In the genomic region with DNA sequence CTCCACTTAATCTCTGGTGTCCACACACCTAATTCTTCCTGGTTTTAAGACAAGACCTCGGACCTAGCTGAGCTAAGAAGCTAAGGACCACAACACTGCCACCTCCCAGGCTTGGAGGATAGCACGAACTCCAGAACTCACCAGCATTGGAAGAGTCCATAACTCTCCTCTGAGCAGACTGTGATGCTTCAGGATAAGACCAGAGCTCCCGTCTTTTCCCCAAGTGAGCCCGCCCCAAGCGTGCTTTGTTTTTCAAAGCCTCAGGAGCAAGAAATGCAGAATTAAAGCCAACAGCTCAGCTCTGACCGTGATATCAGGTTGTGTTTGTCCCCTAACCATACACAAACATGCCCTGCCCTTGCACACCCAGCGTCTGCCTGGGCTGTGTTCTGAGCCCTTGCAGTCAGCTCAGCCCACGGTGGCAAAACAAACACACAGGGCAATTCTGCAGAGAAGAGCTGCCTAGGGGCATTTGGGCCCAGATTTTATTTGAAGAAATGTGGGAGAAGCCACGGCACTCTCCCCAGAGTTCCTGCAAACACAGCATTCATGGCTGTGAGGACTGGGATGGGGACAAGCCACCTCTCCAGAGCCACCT, we compare ENCODE assay signal across 32 cellular contexts.
DNase-seq lines count a peak whose midpoint lies in the region; ATAC-seq and TF ChIP-seq lines count a peak whose summit lies in the region.
"Had no signal": no experiment of that assay in that cellular context is flagged by ENCODE, and none has a peak within 500 bp of the region (broad histone marks: within the 10 kb centered on the region; RNA-seq: fewer than 3 reads in every experiment).

No MANE protein-coding gene starts in this region.

- peaks cover 3% of the 10 kb centered on the region for H3K27me3 Mint-ChIP-seq in osteocyte (ENCODE audit: unreplicated experiment)
- peaks cover 21% of the 10 kb centered on the region for H3K27me3 Mint-ChIP-seq in stimulated activated memory B cell treated with anti-CD40 and anti-IgM and Interleukin-4, amounts not matched to agents 10 μg/mL and 1 μg/mL and 100 μg/mL, for 72 hours

- H3K4me1 ChIP-seq in upper lobe of right lung, result no peaks in the 10 kb centered on the region
- H3K4me1 ChIP-seq: Caco-2, SJSA1 had no signal

- H3K27me3 ChIP-seq in upper lobe of right lung, result no peaks in the 10 kb centered on the region
- H3K27me3 ChIP-seq: MG63, SJSA1 had no signal

- H3K27ac ChIP-seq in upper lobe of right lung, result no peak overlapping the region
- H3K27ac ChIP-seq: 22Rv1, C4-2B, PC-9, SJSA1 had no signal

- in situ Hi-C loops in GM13976 (cut with MboI; ENCODE audit: low sequenced_read_pairs, unreplicated experiment), result no loop called here

- H3K4me1 Mint-ChIP-seq in osteocyte (ENCODE audit: unreplicated experiment), result no peaks in the 10 kb centered on the region
- H3K4me1 Mint-ChIP-seq in stimulated activated memory B cell treated with anti-CD40 and anti-IgM and Interleukin-4, amounts not matched to agents 10 μg/mL and 1 μg/mL and 100 μg/mL, for 72 hours, result no peaks in the 10 kb centered on the region
- H3K4me1 Mint-ChIP-seq: B cell had no signal

- no peaks in the 10 kb centered on the region for H3K36me3 ChIP-seq in upper lobe of right lung
- H3K36me3 ChIP-seq: MG63, SJSA1 had no signal

- no peak overlapping the region for H3K27ac Mint-ChIP-seq in osteocyte (ENCODE audit: unreplicated experiment)
- no peak overlapping the region for H3K27ac Mint-ChIP-seq in stimulated activated memory B cell treated with anti-CD40 and anti-IgM and Interleukin-4, amounts not matched to agents 10 μg/mL and 1 μg/mL and 100 μg/mL, for 72 hours
- H3K27ac Mint-ChIP-seq: B cell; CD8-positive, alpha-beta T cell; GM23338; H9; HFFc6 had no signal

- TF ChIP-seq CTCF in osteocyte (IDR thresholded peaks at IDR 0.05) (no peak), upper lobe of right lung (IDR thresholded peaks at IDR 0.05) (no peak), GM13976 (IDR thresholded peaks at IDR 0.05; ENCODE audit: borderline replicate concordance, control extremely low read depth, extremely low read depth, insufficient read depth, missing control alignments) (no peak)

- H3K36me3 Mint-ChIP-seq in osteocyte (ENCODE audit: unreplicated experiment), result no peaks in the 10 kb centered on the region
- no peaks in the 10 kb centered on the region for H3K36me3 Mint-ChIP-seq in stimulated activated memory B cell treated with anti-CD40 and anti-IgM and Interleukin-4, amounts not matched to agents 10 μg/mL and 1 μg/mL and 100 μg/mL, for 72 hours
- H3K36me3 Mint-ChIP-seq: CD8-positive, alpha-beta T cell had no signal

- H3K9me3 ChIP-seq in upper lobe of right lung, result no peaks in the 10 kb centered on the region
- H3K9me3 ChIP-seq: MG63 had no signal

- DNase-seq in NCI-H146 (lab: John Stamatoyannopoulos, UW) (peak; percentile 38), NCI-H146 treated with DMSO at 0.1 percent for 48 hours (lab: John Stamatoyannopoulos, UW; ENCODE audit: unreplicated experiment) (no peak), left colon (peak in 1 of 2 donors; percentile 38), osteocyte (ENCODE audit: extremely low spot score, unreplicated experiment) (peak; percentile 30), upper lobe of right lung (no peak), GM13976 (ENCODE audit: low spot score) (no peak), NCI-H748 (lab: John Stamatoyannopoulos, UW; ENCODE audit: unreplicated experiment) (no peak)
- DNase-seq: Caco-2; CD8-positive, alpha-beta T cell; H9; HFFc6; IMR-90; KG1; MG63; NCI-H1417; NCI-H187; NCI-H2081 treated with DMSO at 0.1 percent for 48 hours; NCI-H2171 treated with DMSO at 0.1 percent for 48 hours; NCI-H345; NCI-H510A treated with DMSO at 0.1 percent for 48 hours; NCI-H82; NK-92 treated with Interleukin-12 subunit alpha and Interleukin-12 subunit beta, amount 100 ng/mL, for 24 hours; PC-9; Right ventricle myocardium superior; RPMI8226 had no signal

- no peak overlapping the region for H3K4me3 Mint-ChIP-seq in osteocyte (ENCODE audit: unreplicated experiment)
- H3K4me3 Mint-ChIP-seq in stimulated activated memory B cell treated with anti-CD40 and anti-IgM and Interleukin-4, amounts not matched to agents 10 μg/mL and 1 μg/mL and 100 μg/mL, for 72 hours, result no peak overlapping the region
- H3K4me3 Mint-ChIP-seq: B cell; CD8-positive, alpha-beta T cell; GM23338; HFFc6 had no signal

- peaks cover 7% of the 10 kb centered on the region for H3K9me3 Mint-ChIP-seq in osteocyte (ENCODE audit: unreplicated experiment)
- no peaks in the 10 kb centered on the region for H3K9me3 Mint-ChIP-seq in stimulated activated memory B cell treated with anti-CD40 and anti-IgM and Interleukin-4, amounts not matched to agents 10 μg/mL and 1 μg/mL and 100 μg/mL, for 72 hours

- peak; percentile 91 for ATAC-seq in left colon
- peak; percentile 43 for ATAC-seq in upper lobe of right lung
- no peak for ATAC-seq in stimulated activated memory B cell treated with anti-CD40 and anti-IgM and Interleukin-4, amounts not matched to agents 10 μg/mL and 1 μg/mL and 100 μg/mL, for 72 hours
- ATAC-seq: CD8-positive, alpha-beta T cell; GM12878; GM23338 had no signal

- intact Hi-C loops in left colon (cut with DNase I, micrococcal nuclease), result no loop called here
- intact Hi-C loops in upper lobe of right lung (cut with DNase I), result no loop called here

- H3K4me3 ChIP-seq in upper lobe of right lung, result no peak overlapping the region
- H3K4me3 ChIP-seq: GM12878, GM23338, MG63, PC-9, SJSA1 had no signal

Comparison
In these comparisons a context has a peak if more than half of its experiments do, and no peak if none do; other contexts are left out.
1. DNase-seq: peak in NCI-H146 (single experiment) and osteocyte (single experiment); none in NCI-H146 treated with DMSO at 0.1 percent for 48 hours (single experiment), upper lobe of right lung (single experiment), GM13976 (single experiment) and NCI-H748 (single experiment).